ENCODE assay signal across 8 cellular contexts in genomic region chr6:163416640-163417253, GRCh38. TPM values are rescaled to one million over a fixed set of nuclear protein-coding genes. Genes with fewer than 3 reads are reported as not detected.
DNase-seq lines count a peak whose midpoint lies in the region; ATAC-seq and TF ChIP-seq lines count a peak whose summit lies in the region.

No MANE protein-coding gene starts in this region.

- H3K9ac ChIP-seq in neural cell (ENCODE audit: low read length): peak overlapping the region; percentile 92

- peaks cover 72% of the 10 kb centered on the region for H3K79me2 ChIP-seq in neural cell (replicated peaks; ENCODE audit: insufficient read depth, low read length)

- H3K27ac Mint-ChIP-seq in activated CD8-positive, alpha-beta T cell treated with anti-CD3 and anti-CD28 coated beads, Interleukin-2, amount 10 ng/mL, durations not matched to agents 7 days and 5 days: peak overlapping the region; percentile 92

- no peak for DNase-seq in Right ventricle myocardium superior
- DNase-seq in Right ventricle myocardium inferior (ENCODE audit: missing footprints): no peak
- DNase-seq in NCI-H1105 treated with DMSO at 0.1 percent for 48 hours (lab: John Stamatoyannopoulos, UW): peak; percentile 67
- peak; percentile 56 for DNase-seq in activated CD8-positive, alpha-beta T cell treated with anti-CD3 and anti-CD28 coated beads, Interleukin-2, amount 10 ng/mL, durations not matched to agents 7 days and 5 days
- peak; percentile 93 for DNase-seq in fibroblast of peridontal ligament (ENCODE audit: extremely low read depth)
- DNase-seq in COR-L47 (lab: John Stamatoyannopoulos, UW): no peak

- ATAC-seq in Right ventricle myocardium superior (ENCODE audit: poor library complexity) (peak; percentile 6), Right ventricle myocardium inferior (no peak), GM19328 (IDR thresholded peaks at IDR 0.05; ENCODE audit: unreplicated experiment) (no peak)
- no peak for ATAC-seq in activated CD8-positive, alpha-beta T cell treated with anti-CD3 and anti-CD28 coated beads, Interleukin-2, amount 10 ng/mL, durations not matched to agents 7 days and 5 days

- CTCF ChIA-PET in activated CD8-positive, alpha-beta T cell treated with anti-CD3 and anti-CD28 coated beads, Interleukin-2, amount 10 ng/mL, durations not matched to agents 7 days and 5 days (lab: Charles Lee): interaction anchor here (0.8 to 2.2 kb wide), 8 partner anchors 11 to 137 kb away, joined by 3 to 15 read pairs (median 5); no protein-coding TSS in a partner anchor

- intact Hi-C loops in Right ventricle myocardium superior (cut with DNase I): loop anchor here (5.0 to 10.0 kb wide), 2 partner anchors 152 to 546 kb away; no protein-coding TSS in a partner anchor
- intact Hi-C loops in Right ventricle myocardium inferior (cut with DNase I): loop anchor here (1.0 to 5.0 kb wide), 7 partner anchors 151 to 692 kb away; no protein-coding TSS in a partner anchor

- H3K27me3 Mint-ChIP-seq in activated CD8-positive, alpha-beta T cell treated with anti-CD3 and anti-CD28 coated beads, Interleukin-2, amount 10 ng/mL, durations not matched to agents 7 days and 5 days (ENCODE audit: low read depth): peaks cover 2% of the 10 kb centered on the region

- TF ChIP-seq EP300 in neural cell (conservative IDR thresholded peaks at IDR 0.05; ENCODE audit: poor library complexity, severe bottlenecking): no peak

- H3K9me3 ChIP-seq in neural cell (ENCODE audit: low read length): no peaks in the 10 kb centered on the region

- H3K27me3 ChIP-seq in neural cell (ENCODE audit: insufficient read depth, low read depth, low read length): no peaks in the 10 kb centered on the region

- peak overlapping the region; percentile 76 for H3K4me2 ChIP-seq in neural cell (ENCODE audit: low read length)

- peak overlapping the region; percentile 90 for H3K27ac ChIP-seq in neural cell (ENCODE audit: low read length)

- H3F3A ChIP-seq in neural cell (ENCODE audit: insufficient read depth, low read length, poor library complexity, severe bottlenecking): peaks cover 9% of the 10 kb centered on the region

- peak overlapping the region; percentile 84 for H3K4me3 ChIP-seq in neural cell (ENCODE audit: low read length)

- no peaks in the 10 kb centered on the region for H3K36me3 Mint-ChIP-seq in activated CD8-positive, alpha-beta T cell treated with anti-CD3 and anti-CD28 coated beads, Interleukin-2, amount 10 ng/mL, durations not matched to agents 7 days and 5 days (ENCODE audit: low read depth)

- TF ChIP-seq CTCF in neural cell (IDR thresholded peaks at IDR 0.05; ENCODE audit: poor library complexity, severe bottlenecking): peak; percentile 73

- no peaks in the 10 kb centered on the region for H3K9me2 ChIP-seq in neural cell (ENCODE audit: insufficient read depth, low read length)

- no peaks in the 10 kb centered on the region for H3K9me3 Mint-ChIP-seq in activated CD8-positive, alpha-beta T cell treated with anti-CD3 and anti-CD28 coated beads, Interleukin-2, amount 10 ng/mL, durations not matched to agents 7 days and 5 days (ENCODE audit: insufficient read depth)

- peak overlapping the region; percentile 93 for H3K4me3 Mint-ChIP-seq in activated CD8-positive, alpha-beta T cell treated with anti-CD3 and anti-CD28 coated beads, Interleukin-2, amount 10 ng/mL, durations not matched to agents 7 days and 5 days

- H3K4me1 Mint-ChIP-seq in activated CD8-positive, alpha-beta T cell treated with anti-CD3 and anti-CD28 coated beads, Interleukin-2, amount 10 ng/mL, durations not matched to agents 7 days and 5 days (ENCODE audit: low read depth): peaks cover 43% of the 10 kb centered on the region

- no peaks in the 10 kb centered on the region for H3K36me3 ChIP-seq in neural cell (ENCODE audit: insufficient read depth, low read length)

- peak; percentile 78 for TF ChIP-seq RAD21 in neural cell (conservative IDR thresholded peaks at IDR 0.05)

- POLR2A ChIA-PET in activated CD8-positive, alpha-beta T cell treated with anti-CD3 and anti-CD28 coated beads, Interleukin-2, amount 10 ng/mL, durations not matched to agents 7 days and 5 days (lab: Charles Lee): interaction anchor here (1.1 to 2.4 kb wide), 2 partner anchors 11 to 41 kb away, joined by 3 to 7 read pairs; no protein-coding TSS in a partner anchor

- no peak overlapping the region for H2AFZ ChIP-seq in neural cell (ENCODE audit: low read depth, low read length)

- H4K20me1 ChIP-seq in neural cell (ENCODE audit: insufficient read depth): no peaks in the 10 kb centered on the region

TF ChIP-seq in neural cell, 6 proteins besides CTCF, POLR2A, EP300 and RAD21:
- TF ChIP-seq POLR2AphosphoS5 (IDR thresholded peaks at IDR 0.05): no peak
- peak; percentile 84 for TF ChIP-seq SMC3 (conservative IDR thresholded peaks at IDR 0.05; ENCODE audit: poor library complexity)

RNA-seq across cellular contexts. Expression of gene QKI, which starts 2.2 kb away (rescaled TPM):
- total RNA-seq in Right ventricle myocardium superior (477 TPM), Right ventricle myocardium inferior (459 TPM)
- 10 to 100 TPM; 55.3 to 58.6 TPM for total RNA-seq in activated CD8-positive, alpha-beta T cell treated with anti-CD3 and anti-CD28 coated beads, Interleukin-2, amount 10 ng/mL, durations not matched to agents 7 days and 5 days
- 36.1 and 39.0 TPM in 2 replicates for polyA plus RNA-seq in neural cell
- polyA minus RNA-seq in neural cell: 157 and 176 TPM in 2 replicates

Comparison
In these comparisons a context has a peak if more than half of its experiments do, and no peak if none do; other contexts are left out.
1. DNase-seq: peak in NCI-H1105 treated with DMSO at 0.1 percent for 48 hours (single experiment), activated CD8-positive, alpha-beta T cell treated with anti-CD3 and anti-CD28 coated beads, Interleukin-2, amount 10 ng/mL, durations not matched to agents 7 days and 5 days (single experiment) and fibroblast of peridontal ligament (single experiment); none in Right ventricle myocardium superior (single experiment), Right ventricle myocardium inferior (single experiment) and COR-L47 (single experiment).